Comparison of ENCODE assay signal across 21 cellular contexts in genomic region chr12:3628629-3629028, GRCh38.
DNase-seq lines count a peak whose midpoint lies in the region; ATAC-seq and TF ChIP-seq lines count a peak whose summit lies in the region.
"Had no signal": no experiment of that assay in that cellular context is flagged by ENCODE, and none has a peak within 500 bp of the region (broad histone marks: within the 10 kb centered on the region; RNA-seq: fewer than 3 reads in every experiment).

No MANE protein-coding gene starts in this region.

- H3K4me3 ChIP-seq in BLaER1 (no peak overlapping the region), mesendoderm (ENCODE audit: low read length) (no peak overlapping the region), heart left ventricle (no peak overlapping the region), esophagus squamous epithelium (no peak overlapping the region)
- H3K4me3 ChIP-seq: A549; BLaER1 treated with 17β-estradiol and CSF1 and Interleukin-3, amounts not matched to agents 10 nM and 100 nM; GM23338 had no signal

- no peak overlapping the region for H3K18ac ChIP-seq in mesendoderm (ENCODE audit: low read length)

- no peak overlapping the region for H2BK15ac ChIP-seq in mesendoderm (replicated peaks; ENCODE audit: low read depth)

- H3K27ac Mint-ChIP-seq in activated T-helper 17 cell treated with anti-CD3 and anti-CD28 coated beads, Interleukin-2, amount 50 U/mL, for 72 hours, result peak overlapping the region; percentile 83
- H3K27ac Mint-ChIP-seq in stimulated activated memory B cell treated with anti-CD40 and anti-IgM and Interleukin-4, amounts not matched to agents 10 μg/mL and 1 μg/mL and 100 μg/mL, for 72 hours, result peak overlapping the region; percentile 23
- H3K27ac Mint-ChIP-seq: CD8-positive, alpha-beta T cell had no signal

- no peak overlapping the region for H3K4ac ChIP-seq in mesendoderm (ENCODE audit: low read depth, low read length)

- no CpG with 5 or more reads among the region's 8 CpGs for WGBS in mesendoderm (ENCODE audit: extremely low coverage, insufficient coverage, low lambda C conversion rate)
- WGBS in heart left ventricle, 4 donors, result 83 to 93% (median 88%) methylated on average over 8 of the region's 8 CpGs
- WGBS in esophagus squamous epithelium, 2 donors, result 82 to 89% methylated on average over 8 of the region's 8 CpGs

- H3K9me3 ChIP-seq in BLaER1 (no peaks in the 10 kb centered on the region), heart left ventricle (no peaks in the 10 kb centered on the region), esophagus squamous epithelium (no peaks in the 10 kb centered on the region)
- H3K9me3 ChIP-seq: A549 had no signal

- H3K4me1 Mint-ChIP-seq in activated T-helper 17 cell treated with anti-CD3 and anti-CD28 coated beads, Interleukin-2, amount 50 U/mL, for 72 hours, result no peaks in the 10 kb centered on the region
- H3K4me1 Mint-ChIP-seq in stimulated activated memory B cell treated with anti-CD40 and anti-IgM and Interleukin-4, amounts not matched to agents 10 μg/mL and 1 μg/mL and 100 μg/mL, for 72 hours, result no peaks in the 10 kb centered on the region

- H2BK120ac ChIP-seq in mesendoderm (ENCODE audit: low read depth, low read length), result no peak overlapping the region

- no peak overlapping the region for H3K56ac ChIP-seq in mesendoderm (ENCODE audit: low read length)

- H3K9ac ChIP-seq in BLaER1 (no peak overlapping the region), mesendoderm (ENCODE audit: low read length) (no peak overlapping the region)

- peaks cover 74% of the 10 kb centered on the region for H3K36me3 ChIP-seq in BLaER1
- no peaks in the 10 kb centered on the region for H3K36me3 ChIP-seq in mesendoderm (ENCODE audit: control insufficient read depth, insufficient read depth, low read length)
- peaks cover 0 to 16% (median 0%) of the 10 kb centered on the region in 9 donors for H3K36me3 ChIP-seq in heart left ventricle
- H3K36me3 ChIP-seq in esophagus squamous epithelium, result no peaks in the 10 kb centered on the region

- ATAC-seq in activated T-helper 17 cell treated with anti-CD3 and anti-CD28 coated beads, Interleukin-2, amount 50 U/mL, for 72 hours (replicated peaks), result no peak
- ATAC-seq in stimulated activated memory B cell treated with anti-CD40 and anti-IgM and Interleukin-4, amounts not matched to agents 10 μg/mL and 1 μg/mL and 100 μg/mL, for 72 hours, result no peak
- ATAC-seq in HG03175 (IDR thresholded peaks at IDR 0.05; ENCODE audit: unreplicated experiment), result no peak
- ATAC-seq in heart left ventricle, result no peak
- ATAC-seq: A549; CD8-positive, alpha-beta T cell; Panc1 had no signal

- H3K27me3 Mint-ChIP-seq in activated T-helper 17 cell treated with anti-CD3 and anti-CD28 coated beads, Interleukin-2, amount 50 U/mL, for 72 hours, result no peaks in the 10 kb centered on the region
- H3K27me3 Mint-ChIP-seq in stimulated activated memory B cell treated with anti-CD40 and anti-IgM and Interleukin-4, amounts not matched to agents 10 μg/mL and 1 μg/mL and 100 μg/mL, for 72 hours, result no peaks in the 10 kb centered on the region

- intact Hi-C loops in heart left ventricle (cut with DNase I) (no loop called here), esophagus squamous epithelium (cut with DNase I) (no loop called here)

- no peaks in the 10 kb centered on the region for H3K79me2 ChIP-seq in mesendoderm (ENCODE audit: control insufficient read depth, insufficient read depth, low read length)

- H4K8ac ChIP-seq in mesendoderm (ENCODE audit: low read depth, low read length), result no peak overlapping the region

- no peaks in the 10 kb centered on the region for H3K9me3 Mint-ChIP-seq in activated T-helper 17 cell treated with anti-CD3 and anti-CD28 coated beads, Interleukin-2, amount 50 U/mL, for 72 hours
- no peaks in the 10 kb centered on the region for H3K9me3 Mint-ChIP-seq in stimulated activated memory B cell treated with anti-CD40 and anti-IgM and Interleukin-4, amounts not matched to agents 10 μg/mL and 1 μg/mL and 100 μg/mL, for 72 hours
- H3K9me3 Mint-ChIP-seq: CD8-positive, alpha-beta T cell; GM23338 had no signal

- H3K27me3 ChIP-seq in BLaER1 (no peaks in the 10 kb centered on the region), mesendoderm (ENCODE audit: insufficient read depth, low read length, poor library complexity) (no peaks in the 10 kb centered on the region), heart left ventricle (no peaks in the 10 kb centered on the region), esophagus squamous epithelium (peaks cover 0 to 4% (median 0%) of the 10 kb centered on the region in 4 donors)
- H3K27me3 ChIP-seq: BLaER1 treated with 17β-estradiol and CSF1 and Interleukin-3, amounts not matched to agents 10 nM and 100 nM had no signal

- no peak for TF ChIP-seq CTCF in heart left ventricle (IDR thresholded peaks at IDR 0.05)
- no peak for TF ChIP-seq CTCF in esophagus squamous epithelium (IDR thresholded peaks at IDR 0.05)

- H3K4me3 Mint-ChIP-seq in activated T-helper 17 cell treated with anti-CD3 and anti-CD28 coated beads, Interleukin-2, amount 50 U/mL, for 72 hours, result no peak overlapping the region
- no peak overlapping the region for H3K4me3 Mint-ChIP-seq in stimulated activated memory B cell treated with anti-CD40 and anti-IgM and Interleukin-4, amounts not matched to agents 10 μg/mL and 1 μg/mL and 100 μg/mL, for 72 hours
- H3K4me3 Mint-ChIP-seq: CD8-positive, alpha-beta T cell; GM23338 had no signal

- no peak overlapping the region for H2BK5ac ChIP-seq in mesendoderm (ENCODE audit: low read length)

- no peak overlapping the region for H3K23ac ChIP-seq in mesendoderm (ENCODE audit: low read length)

- no peak overlapping the region for H3K4me2 ChIP-seq in BLaER1
- no peak overlapping the region for H3K4me2 ChIP-seq in mesendoderm (ENCODE audit: low read length)
- H3K4me2 ChIP-seq: A549, GM23338 had no signal

- H3K27ac ChIP-seq in BLaER1 (peak overlapping the region; percentile 88; the same call in 1 of the 2 replicates), mesendoderm (ENCODE audit: low read depth, low read length) (no peak overlapping the region), heart left ventricle (no peak overlapping the region), esophagus squamous epithelium (no peak overlapping the region)
- H3K27ac ChIP-seq: A549 had no signal

- H2AK5ac ChIP-seq in mesendoderm (ENCODE audit: low read length), result no peak overlapping the region

- no peaks in the 10 kb centered on the region for H3K79me1 ChIP-seq in mesendoderm (ENCODE audit: low read length)

- H3K4me1 ChIP-seq in BLaER1 (peaks cover 65% of the 10 kb centered on the region), mesendoderm (ENCODE audit: control insufficient read depth, low read depth, low read length) (no peaks in the 10 kb centered on the region), heart left ventricle (peaks cover 0 to 8% (median 0%) of the 10 kb centered on the region in 12 donors), esophagus squamous epithelium (no peaks in the 10 kb centered on the region)
- H3K4me1 ChIP-seq: A549 had no signal

- TF ChIP-seq POLR2A in heart left ventricle (IDR thresholded peaks at IDR 0.05) (no peak), esophagus squamous epithelium (IDR thresholded peaks at IDR 0.05) (no peak)

- no peaks in the 10 kb centered on the region for H4K20me1 ChIP-seq in BLaER1

- no peak overlapping the region for H4K5ac ChIP-seq in mesendoderm (ENCODE audit: low read length)

- DNase-seq in mesendoderm (peak; percentile 16), heart left ventricle (no peak), esophagus squamous epithelium (lab: John Stamatoyannopoulos, UW) (no peak)
- DNase-seq: CD8-positive, alpha-beta T cell; DMS153; HCEC 1CT; KG1; NCI-H1092 treated with DMSO at 0.1 percent for 48 hours; NCI-H1436 treated with DMSO at 0.1 percent for 48 hours; NCI-H1930; NCI-H2171; NCI-H345; NCI-H774 had no signal

- peaks cover 90% of the 10 kb centered on the region for H3K36me3 Mint-ChIP-seq in activated T-helper 17 cell treated with anti-CD3 and anti-CD28 coated beads, Interleukin-2, amount 50 U/mL, for 72 hours (ENCODE audit: low read depth)
- peaks cover 79% of the 10 kb centered on the region for H3K36me3 Mint-ChIP-seq in stimulated activated memory B cell treated with anti-CD40 and anti-IgM and Interleukin-4, amounts not matched to agents 10 μg/mL and 1 μg/mL and 100 μg/mL, for 72 hours
